Comparison of ENCODE assay signal across 12 cellular contexts in the genomic region with DNA sequence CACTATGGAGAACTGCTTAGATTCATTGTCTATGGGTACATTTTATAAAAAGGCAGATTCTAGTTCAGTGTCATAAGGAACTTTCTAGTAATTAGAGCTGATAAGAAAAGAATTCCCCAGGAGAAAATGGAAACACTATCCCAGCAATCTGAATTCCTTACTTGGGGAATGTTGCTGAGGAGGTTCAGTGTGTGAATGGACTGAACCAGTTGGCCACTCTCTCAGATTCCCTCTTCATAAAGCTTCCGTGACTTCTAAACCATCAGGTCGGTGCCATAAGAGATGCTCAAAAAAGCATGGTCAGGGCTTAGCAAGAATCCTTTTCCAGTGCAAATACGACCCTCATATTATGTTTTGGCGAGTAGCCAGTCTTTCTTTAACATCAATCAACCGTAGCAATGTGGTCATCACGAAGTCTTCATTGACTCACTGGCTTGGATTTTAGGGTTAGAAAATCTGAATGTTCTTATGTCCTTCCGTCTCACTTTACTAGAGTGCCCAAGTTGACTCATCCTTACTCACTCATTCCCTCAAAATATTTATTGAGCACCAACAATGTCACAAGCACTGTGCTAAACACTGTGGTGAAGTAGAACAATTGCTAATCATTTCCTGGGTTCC.
DNase-seq lines count a peak whose midpoint lies in the region; ATAC-seq and TF ChIP-seq lines count a peak whose summit lies in the region.
"Had no signal": no experiment of that assay in that cellular context is flagged by ENCODE, and none has a peak within 500 bp of the region (broad histone marks: within the 10 kb centered on the region; RNA-seq: fewer than 3 reads in every experiment).

No MANE protein-coding gene starts in this region.

- TF ChIP-seq CTCF in fibroblast of mammary gland (conservative IDR thresholded peaks at IDR 0.05; ENCODE audit: control insufficient read depth, insufficient read depth, low read depth, low read length) = no peak

- H3K36me3 Mint-ChIP-seq in activated naive CD8-positive, alpha-beta T cell treated with anti-CD3 and anti-CD28 coated beads, Interleukin-2, amount 50 U/mL, for 24 hours (ENCODE audit: low read depth) = no peaks in the 10 kb centered on the region
- H3K36me3 Mint-ChIP-seq in activated naive CD8-positive, alpha-beta T cell treated with anti-CD3 and anti-CD28 coated beads for 36 hours = peaks cover 4% of the 10 kb centered on the region
- H3K36me3 Mint-ChIP-seq in effector memory CD8-positive, alpha-beta T cell (ENCODE audit: insufficient read depth) = no peaks in the 10 kb centered on the region

- peaks cover 33% of the 10 kb centered on the region for H3K4me1 ChIP-seq in SJSA1 (replicated peaks)
- H3K4me1 ChIP-seq: BE2C had no signal

- H3K4me3 ChIP-seq in SJSA1 = no peak overlapping the region
- no peak overlapping the region for H3K4me3 ChIP-seq in fibroblast of mammary gland (ENCODE audit: control insufficient read depth, low read depth, low read length)

- no peaks in the 10 kb centered on the region for H3K9me3 Mint-ChIP-seq in activated naive CD8-positive, alpha-beta T cell treated with anti-CD3 and anti-CD28 coated beads, Interleukin-2, amount 50 U/mL, for 24 hours
- H3K9me3 Mint-ChIP-seq in activated naive CD8-positive, alpha-beta T cell treated with anti-CD3 and anti-CD28 coated beads for 36 hours = no peaks in the 10 kb centered on the region
- H3K9me3 Mint-ChIP-seq in effector memory CD8-positive, alpha-beta T cell = no peaks in the 10 kb centered on the region

- no peaks in the 10 kb centered on the region for H3K27me3 ChIP-seq in SJSA1 (replicated peaks)
- H3K27me3 ChIP-seq: BE2C had no signal

- H3K9me3 ChIP-seq in SJSA1 (replicated peaks) = no peaks in the 10 kb centered on the region
- H3K9me3 ChIP-seq: BE2C had no signal

- H3K4me1 Mint-ChIP-seq in activated naive CD8-positive, alpha-beta T cell treated with anti-CD3 and anti-CD28 coated beads, Interleukin-2, amount 50 U/mL, for 24 hours = no peaks in the 10 kb centered on the region
- H3K4me1 Mint-ChIP-seq in activated naive CD8-positive, alpha-beta T cell treated with anti-CD3 and anti-CD28 coated beads for 36 hours = no peaks in the 10 kb centered on the region
- H3K4me1 Mint-ChIP-seq in effector memory CD8-positive, alpha-beta T cell (ENCODE audit: low read depth in 2 of 2) = no peaks in the 10 kb centered on the region

- peak overlapping the region; percentile 66 for H3K27ac ChIP-seq in SJSA1

- no peak overlapping the region for H3K27ac Mint-ChIP-seq in activated naive CD8-positive, alpha-beta T cell treated with anti-CD3 and anti-CD28 coated beads, Interleukin-2, amount 50 U/mL, for 24 hours
- no peak overlapping the region for H3K27ac Mint-ChIP-seq in activated naive CD8-positive, alpha-beta T cell treated with anti-CD3 and anti-CD28 coated beads for 36 hours
- no peak overlapping the region for H3K27ac Mint-ChIP-seq in effector memory CD8-positive, alpha-beta T cell

- no peaks in the 10 kb centered on the region for H3K36me3 ChIP-seq in SJSA1
- H3K36me3 ChIP-seq: BE2C had no signal

- no peaks in the 10 kb centered on the region for H3K27me3 Mint-ChIP-seq in activated naive CD8-positive, alpha-beta T cell treated with anti-CD3 and anti-CD28 coated beads, Interleukin-2, amount 50 U/mL, for 24 hours
- H3K27me3 Mint-ChIP-seq in activated naive CD8-positive, alpha-beta T cell treated with anti-CD3 and anti-CD28 coated beads for 36 hours = no peaks in the 10 kb centered on the region
- H3K27me3 Mint-ChIP-seq in effector memory CD8-positive, alpha-beta T cell = no peaks in the 10 kb centered on the region

- no peak overlapping the region for H3K4me3 Mint-ChIP-seq in activated naive CD8-positive, alpha-beta T cell treated with anti-CD3 and anti-CD28 coated beads, Interleukin-2, amount 50 U/mL, for 24 hours
- H3K4me3 Mint-ChIP-seq in activated naive CD8-positive, alpha-beta T cell treated with anti-CD3 and anti-CD28 coated beads for 36 hours = no peak overlapping the region
- H3K4me3 Mint-ChIP-seq in effector memory CD8-positive, alpha-beta T cell = no peak overlapping the region

- ATAC-seq in activated naive CD8-positive, alpha-beta T cell treated with anti-CD3 and anti-CD28 coated beads, Interleukin-2, amount 50 U/mL, for 24 hours = peak; percentile 57
- no peak for ATAC-seq in HG03432 (IDR thresholded peaks at IDR 0.05; ENCODE audit: unreplicated experiment)
- ATAC-seq in effector memory CD8-positive, alpha-beta T cell (replicated peaks) = no peak

- no peak for DNase-seq in activated naive CD8-positive, alpha-beta T cell treated with anti-CD3 and anti-CD28 coated beads, Interleukin-2, amount 50 U/mL, for 24 hours
- no peak for DNase-seq in activated naive CD8-positive, alpha-beta T cell treated with anti-CD3 and anti-CD28 coated beads for 36 hours
- peak; percentile 81 to 99 for DNase-seq in SJSA1 (ENCODE audit: low read depth in 1 of 2, low spot score in 2 of 2)
- peak; percentile 97 for DNase-seq in fibroblast of mammary gland (ENCODE audit: low read depth)
- peak; percentile 69 for DNase-seq in stromal cell of bone marrow (ENCODE audit: low read depth)
- no peak for DNase-seq in effector memory CD8-positive, alpha-beta T cell
- DNase-seq in midbrain (lab: John Stamatoyannopoulos, UW) = no peak
- DNase-seq: amygdala; BE2C; head of caudate nucleus; stimulated activated naive CD4-positive, alpha-beta T cell had no signal

Comparison
In these comparisons a context has a peak if more than half of its experiments do, and no peak if none do; other contexts are left out.
1. DNase-seq: peak in SJSA1 (2 of 2), fibroblast of mammary gland (single experiment) and stromal cell of bone marrow (single experiment); none in activated naive CD8-positive, alpha-beta T cell treated with anti-CD3 and anti-CD28 coated beads, Interleukin-2, amount 50 U/mL, for 24 hours (single experiment), activated naive CD8-positive, alpha-beta T cell treated with anti-CD3 and anti-CD28 coated beads for 36 hours (single experiment), effector memory CD8-positive, alpha-beta T cell (0 of 3) and midbrain (single experiment).